Comparison of ENCODE assay signal across 9 cellular contexts in genomic region chr12:47808049-47808448, GRCh38. TPM values are rescaled to one million over a fixed set of nuclear protein-coding genes. Genes with fewer than 3 reads are reported as not detected.
DNase-seq lines count a peak whose midpoint lies in the region; ATAC-seq and TF ChIP-seq lines count a peak whose summit lies in the region.
"Had no signal": no experiment of that assay in that cellular context is flagged by ENCODE, and none has a peak within 500 bp of the region (broad histone marks: within the 10 kb centered on the region; RNA-seq: fewer than 3 reads in every experiment).

No MANE protein-coding gene starts in this region.

- no peaks in the 10 kb centered on the region for H3K27me3 ChIP-seq in parathyroid adenoma (ENCODE audit: control insufficient read depth, insufficient read depth, low read length)
- H3K27me3 ChIP-seq in upper lobe of right lung, result no peaks in the 10 kb centered on the region

- peak overlapping the region; percentile 90 for H3K27ac ChIP-seq in parathyroid adenoma
- peak overlapping the region; percentile 97 for H3K27ac ChIP-seq in upper lobe of right lung
- H3K27ac ChIP-seq: VCaP had no signal

- H3K9ac ChIP-seq in parathyroid adenoma, result no peak overlapping the region

- no peak overlapping the region for H3K4me3 ChIP-seq in parathyroid adenoma (ENCODE audit: low read depth, low read length)
- H3K4me3 ChIP-seq in upper lobe of right lung, result peak overlapping the region; percentile 19

- peak; percentile 76 to 79 for DNase-seq in activated CD4-positive, alpha-beta T cell treated with anti-CD3 and anti-CD28 coated beads for 4 hours
- peak; percentile 81 to 96 for DNase-seq in dermis microvascular lymphatic vessel endothelial cell (ENCODE audit: low read depth in 2 of 2)
- DNase-seq in upper lobe of right lung, result peak; percentile 77
- DNase-seq in dedifferentiated amniotic fluid mesenchymal stem cell (ENCODE audit: extremely low spot score), result no peak

- H3K4me1 ChIP-seq in parathyroid adenoma, result peaks cover 80% of the 10 kb centered on the region
- H3K4me1 ChIP-seq in upper lobe of right lung, result peaks cover 98% of the 10 kb centered on the region

- ATAC-seq in GM18511 (IDR thresholded peaks at IDR 0.05; ENCODE audit: unreplicated experiment) (peak; percentile 41), HG03442 (IDR thresholded peaks at IDR 0.05; ENCODE audit: unreplicated experiment) (peak; percentile 26), upper lobe of right lung (peak; percentile 2), GM19455 (IDR thresholded peaks at IDR 0.05; ENCODE audit: unreplicated experiment) (no peak)

- intact Hi-C loops in upper lobe of right lung (cut with DNase I), result no loop called here

- peaks cover 78% of the 10 kb centered on the region for H3K79me2 ChIP-seq in parathyroid adenoma

- TF ChIP-seq CTCF in parathyroid adenoma (IDR thresholded peaks at IDR 0.05) (no peak), upper lobe of right lung (IDR thresholded peaks at IDR 0.05) (no peak)

- H3K36me3 ChIP-seq in parathyroid adenoma (ENCODE audit: control insufficient read depth, insufficient read depth, low read length) (no peaks in the 10 kb centered on the region), upper lobe of right lung (no peaks in the 10 kb centered on the region)

- peak overlapping the region; percentile 16 for H3K4me2 ChIP-seq in parathyroid adenoma (ENCODE audit: low read length)

- no peaks in the 10 kb centered on the region for H3K9me3 ChIP-seq in parathyroid adenoma (ENCODE audit: control insufficient read depth, low read length)
- H3K9me3 ChIP-seq in upper lobe of right lung, result no peaks in the 10 kb centered on the region

- H2AFZ ChIP-seq in parathyroid adenoma, result peak overlapping the region; percentile 0

RNA-seq across cellular contexts. Expression of gene HDAC7, which starts 11.7 kb away (rescaled TPM):
- total RNA-seq in dermis microvascular lymphatic vessel endothelial cell, result 28.8 and 43.6 TPM in 2 replicates
- 135 TPM for total RNA-seq in upper lobe of right lung

RNA-seq across cellular contexts. Expression of gene SLC48A1, which starts 35.0 kb away (rescaled TPM):
- total RNA-seq in dermis microvascular lymphatic vessel endothelial cell (9.2 and 9.5 TPM in 2 replicates), upper lobe of right lung (40.9 TPM)

RNA-seq across cellular contexts. Expression of gene RAPGEF3, which starts 49.4 kb away (rescaled TPM):
- total RNA-seq in dermis microvascular lymphatic vessel endothelial cell, result 10.4 and 13.5 TPM in 2 replicates
- total RNA-seq in upper lobe of right lung, result 69.6 TPM
